Comparison of ENCODE assay signal across 17 cellular contexts in the genomic region with DNA sequence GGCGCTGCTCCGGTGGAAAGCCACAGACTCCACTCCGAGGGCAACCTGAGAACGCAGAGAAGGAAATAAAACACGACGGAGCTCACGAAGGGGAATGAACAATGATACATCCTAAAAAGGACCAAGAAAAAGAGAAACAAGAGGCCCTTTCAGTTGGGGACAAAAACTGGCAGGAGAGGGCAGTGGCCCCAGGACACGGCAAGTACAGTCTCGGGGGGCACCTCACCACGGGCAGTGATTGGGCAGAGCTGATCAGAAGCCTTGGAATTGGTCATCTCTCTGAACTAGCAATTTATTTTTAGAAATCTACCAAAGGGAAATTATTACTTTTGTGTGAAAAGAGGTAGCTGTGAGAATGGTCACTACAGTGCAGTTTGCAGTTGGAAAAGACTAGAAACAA.
"Had no signal": no experiment of that assay in that cellular context is flagged by ENCODE, and none has a peak within 500 bp of the region (broad histone marks: within the 10 kb centered on the region; RNA-seq: fewer than 3 reads in every experiment).

No MANE protein-coding gene starts in this region.

- H3K4me3 Mint-ChIP-seq: type B pancreatic cell had no signal

- H3K4me3 ChIP-seq: colonic mucosa, esophagus muscularis mucosa, gastrocnemius medialis, ovary, suprapubic skin, thyroid gland had no signal

- ATAC-seq: gastrocnemius medialis; left lobe of liver; naive thymus-derived CD4-positive, alpha-beta T cell; right cardiac atrium had no signal

- H3K27me3 ChIP-seq: colonic mucosa, esophagus muscularis mucosa, gastrocnemius medialis, ovary, suprapubic skin, thyroid gland had no signal

- H3K9me3 Mint-ChIP-seq: type B pancreatic cell had no signal

- H3K9me3 ChIP-seq: colonic mucosa, esophagus muscularis mucosa, gastrocnemius medialis, ovary, suprapubic skin, thyroid gland had no signal

- H3K27ac Mint-ChIP-seq: type B pancreatic cell had no signal

- H3K27me3 Mint-ChIP-seq: naive thymus-derived CD4-positive, alpha-beta T cell; type B pancreatic cell had no signal

- H3K27ac ChIP-seq: colonic mucosa, epithelial cell of prostate, esophagus muscularis mucosa, gastrocnemius medialis, ovary, suprapubic skin, thyroid gland had no signal

- DNase-seq: colonic mucosa; effector CD8-positive, alpha-beta T cell; gastrocnemius medialis; islet precursor cell; mammary epithelial cell; naive thymus-derived CD4-positive, alpha-beta T cell; ovary; right cardiac atrium; small intestine; stimulated activated CD4-positive, alpha-beta T cell treated with anti-CD3 and anti-CD28 coated beads, Interleukin-12 subunit alpha, Interleukin-12 subunit beta, amount 100 ng/mL, for 4 hours; stimulated activated naive CD4-positive, alpha-beta T cell; thyroid gland had no signal

- H3K4me1 ChIP-seq: colonic mucosa, gastrocnemius medialis, suprapubic skin had no signal

- H3K36me3 ChIP-seq: colonic mucosa, ovary had no signal
